7 cellular contexts compared by ENCODE assay signal in the genomic region with DNA sequence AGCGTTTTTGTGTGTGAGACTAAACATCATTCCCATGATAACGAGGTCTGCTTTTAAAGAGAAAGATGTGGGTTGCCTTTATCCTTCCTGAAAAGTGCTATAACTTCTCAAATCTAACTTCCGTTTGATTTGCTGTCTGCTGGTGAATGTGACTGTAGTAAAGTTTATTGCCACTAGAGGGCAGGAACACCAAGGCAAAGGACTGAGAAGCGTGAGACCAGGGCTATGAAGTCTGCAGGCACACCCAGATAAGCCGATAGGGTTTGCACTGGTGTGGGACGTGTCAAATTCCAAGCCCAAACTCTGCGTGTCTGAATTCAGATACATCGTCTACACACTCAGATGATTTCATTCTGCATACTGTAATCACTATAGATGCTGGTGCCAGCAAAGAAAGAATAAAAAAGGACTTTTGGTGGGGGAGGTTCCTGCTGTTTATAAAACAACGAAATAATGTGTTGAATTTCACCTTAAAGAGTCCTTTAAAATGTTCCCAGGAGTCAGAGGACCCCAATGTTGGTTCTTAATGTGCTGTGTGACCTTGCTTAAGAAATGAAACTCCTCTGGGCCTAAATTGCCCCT.
A peak's percentile ranks its signal among the peaks of the same experiment; 100 is the strongest.
DNase-seq lines count a peak whose midpoint lies in the region; TF ChIP-seq lines count a peak whose summit lies in the region.

No MANE protein-coding gene starts in this region.

- peaks cover 6% of the 10 kb centered on the region; the same call in 1 of the 2 replicates for H3K27me3 ChIP-seq in MG63

- POLR2A ChIA-PET in HEK293 (lab: Yijun Ruan, JAX): no interaction called here

- H3K36me3 ChIP-seq in HEK293 (ENCODE audit: control insufficient read depth in 2 of 2, insufficient read depth in 1 of 2, low read length in 2 of 2): no peaks in the 10 kb centered on the region; a peak in 1 of 3 replicates
- no peaks in the 10 kb centered on the region for H3K36me3 ChIP-seq in MG63

- no peak overlapping the region for H3K4me3 ChIP-seq in HEK293 (ENCODE audit: low read depth, low read length)
- no peak overlapping the region for H3K4me3 ChIP-seq in MG63

- DNase-seq in MG63 (peak; percentile 61), SK-N-DZ (ENCODE audit: low spot score) (peak; percentile 69), glomerular endothelial cell (ENCODE audit: extremely low read depth, low read depth, low spot score) (peak; percentile 48), posterior cingulate gyrus (peak in 8 of 10 donors; percentile 13 to 92 (median 57))

- H3K9me3 ChIP-seq in HEK293 (ENCODE audit: control insufficient read depth, insufficient read depth, low read depth, low read length) (no peaks in the 10 kb centered on the region), MG63 (no peaks in the 10 kb centered on the region)

- no peaks in the 10 kb centered on the region for H3K4me1 ChIP-seq in HEK293 (ENCODE audit: control insufficient read depth, insufficient read depth, low read length)

- CTCF ChIA-PET in HEK293 (lab: Yijun Ruan, JAX): interaction anchor here (0.6 to 3.6 kb wide), 7 partner anchors 10 to 360 kb away, joined by 3 to 26 read pairs (median 4); no protein-coding TSS in a partner anchor

- H3K27ac ChIP-seq in HEK293 (ENCODE audit: extremely low read depth, low read depth, low read length): no peak overlapping the region

- peak overlapping the region; percentile 45 for H3K4me3 Mint-ChIP-seq in activated naive CD4-positive, alpha-beta T cell treated with anti-CD3 and anti-CD28 coated beads, Interleukin-2, amount 50 U/mL, for 24 hours

- no peaks in the 10 kb centered on the region for H3K27me3 Mint-ChIP-seq in activated naive CD4-positive, alpha-beta T cell treated with anti-CD3 and anti-CD28 coated beads, Interleukin-2, amount 50 U/mL, for 24 hours

- H3K9me3 Mint-ChIP-seq in activated naive CD4-positive, alpha-beta T cell treated with anti-CD3 and anti-CD28 coated beads, Interleukin-2, amount 50 U/mL, for 24 hours: no peaks in the 10 kb centered on the region

- no peaks in the 10 kb centered on the region for H3K36me3 Mint-ChIP-seq in activated naive CD4-positive, alpha-beta T cell treated with anti-CD3 and anti-CD28 coated beads, Interleukin-2, amount 50 U/mL, for 24 hours

- TF ChIP-seq CTCF in GM12873 (IDR thresholded peaks at IDR 0.05; ENCODE audit: insufficient read depth, low read depth, low read length, missing control alignments): peak; percentile 79
- peak; percentile 81 for TF ChIP-seq CTCF in HEK293 (tag by site-specific recombination; IDR thresholded peaks at IDR 0.05)

- peaks cover 34% of the 10 kb centered on the region for H3K4me1 Mint-ChIP-seq in activated naive CD4-positive, alpha-beta T cell treated with anti-CD3 and anti-CD28 coated beads, Interleukin-2, amount 50 U/mL, for 24 hours

- no peak overlapping the region for H3K27ac Mint-ChIP-seq in activated naive CD4-positive, alpha-beta T cell treated with anti-CD3 and anti-CD28 coated beads, Interleukin-2, amount 50 U/mL, for 24 hours

- intact Hi-C loops in posterior cingulate gyrus (cut with DNase I): loop anchor here (2.0 to 10.0 kb wide), 2 partner anchors 70 to 1036 kb away; a partner anchor contains a TSS

TF ChIP-seq in HEK293, 187 proteins besides CTCF, POLR2A, EP300 and RAD21 (continues in another document):
- TF ChIP-seq, protein P1, sequence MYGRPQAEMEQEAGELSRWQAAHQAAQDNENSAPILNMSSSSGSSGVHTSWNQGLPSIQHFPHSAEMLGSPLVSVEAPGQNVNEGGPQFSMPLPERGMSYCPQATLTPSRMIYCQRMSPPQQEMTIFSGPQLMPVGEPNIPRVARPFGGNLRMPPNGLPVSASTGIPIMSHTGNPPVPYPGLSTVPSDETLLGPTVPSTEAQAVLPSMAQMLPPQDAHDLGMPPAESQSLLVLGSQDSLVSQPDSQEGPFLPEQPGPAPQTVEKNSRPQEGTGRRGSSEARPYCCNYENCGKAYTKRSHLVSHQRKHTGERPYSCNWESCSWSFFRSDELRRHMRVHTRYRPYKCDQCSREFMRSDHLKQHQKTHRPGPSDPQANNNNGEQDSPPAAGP (tag by site-specific recombination; IDR thresholded peaks at IDR 0.05): no peak
- no peak for TF ChIP-seq ZNF48 (tag by site-specific recombination; IDR thresholded peaks at IDR 0.05)
- TF ChIP-seq ZNF529 (tag by site-specific recombination; IDR thresholded peaks at IDR 0.05; ENCODE audit: insufficient replicate concordance): no peak
- TF ChIP-seq KLF7 (tag by site-specific recombination; IDR thresholded peaks at IDR 0.05; ENCODE audit: borderline replicate concordance): no peak
- peak; percentile 84 for TF ChIP-seq ZBTB17 (tag by site-specific recombination; IDR thresholded peaks at IDR 0.05)
- no peak for TF ChIP-seq ZNF169 (tag by site-specific recombination; IDR thresholded peaks at IDR 0.05)
- TF ChIP-seq, protein P2, sequence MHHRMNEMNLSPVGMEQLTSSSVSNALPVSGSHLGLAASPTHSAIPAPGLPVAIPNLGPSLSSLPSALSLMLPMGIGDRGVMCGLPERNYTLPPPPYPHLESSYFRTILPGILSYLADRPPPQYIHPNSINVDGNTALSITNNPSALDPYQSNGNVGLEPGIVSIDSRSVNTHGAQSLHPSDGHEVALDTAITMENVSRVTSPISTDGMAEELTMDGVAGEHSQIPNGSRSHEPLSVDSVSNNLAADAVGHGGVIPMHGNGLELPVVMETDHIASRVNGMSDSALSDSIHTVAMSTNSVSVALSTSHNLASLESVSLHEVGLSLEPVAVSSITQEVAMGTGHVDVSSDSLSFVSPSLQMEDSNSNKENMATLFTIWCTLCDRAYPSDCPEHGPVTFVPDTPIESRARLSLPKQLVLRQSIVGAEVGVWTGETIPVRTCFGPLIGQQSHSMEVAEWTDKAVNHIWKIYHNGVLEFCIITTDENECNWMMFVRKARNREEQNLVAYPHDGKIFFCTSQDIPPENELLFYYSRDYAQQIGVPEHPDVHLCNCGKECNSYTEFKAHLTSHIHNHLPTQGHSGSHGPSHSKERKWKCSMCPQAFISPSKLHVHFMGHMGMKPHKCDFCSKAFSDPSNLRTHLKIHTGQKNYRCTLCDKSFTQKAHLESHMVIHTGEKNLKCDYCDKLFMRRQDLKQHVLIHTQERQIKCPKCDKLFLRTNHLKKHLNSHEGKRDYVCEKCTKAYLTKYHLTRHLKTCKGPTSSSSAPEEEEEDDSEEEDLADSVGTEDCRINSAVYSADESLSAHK (tag by site-specific recombination; IDR thresholded peaks at IDR 0.05): no peak
- 0 out of 2 replicates have a peak, but pooled peaks have one; percentile 32 for TF ChIP-seq ZNF561 (tag by site-specific recombination; IDR thresholded peaks at IDR 0.05; ENCODE audit: borderline replicate concordance)
- TF ChIP-seq, protein P3, sequence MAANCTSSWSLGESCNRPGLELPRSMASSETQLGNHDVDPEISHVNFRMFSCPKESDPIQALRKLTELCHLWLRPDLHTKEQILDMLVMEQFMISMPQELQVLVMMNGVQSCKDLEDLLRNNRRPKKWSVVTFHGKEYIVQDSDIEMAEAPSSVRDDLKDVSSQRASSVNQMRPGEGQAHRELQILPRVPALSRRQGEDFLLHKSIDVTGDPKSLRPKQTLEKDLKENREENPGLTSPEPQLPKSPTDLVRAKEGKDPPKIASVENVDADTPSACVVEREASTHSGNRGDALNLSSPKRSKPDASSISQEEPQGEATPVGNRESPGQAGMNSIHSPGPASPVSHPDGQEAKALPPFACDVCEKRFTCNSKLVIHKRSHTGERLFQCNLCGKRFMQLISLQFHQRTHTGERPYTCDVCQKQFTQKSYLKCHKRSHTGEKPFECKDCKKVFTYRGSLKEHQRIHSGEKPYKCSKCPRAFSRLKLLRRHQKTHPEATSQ (tag by site-specific recombination; IDR thresholded peaks at IDR 0.05): no peak
- TF ChIP-seq, protein P4, sequence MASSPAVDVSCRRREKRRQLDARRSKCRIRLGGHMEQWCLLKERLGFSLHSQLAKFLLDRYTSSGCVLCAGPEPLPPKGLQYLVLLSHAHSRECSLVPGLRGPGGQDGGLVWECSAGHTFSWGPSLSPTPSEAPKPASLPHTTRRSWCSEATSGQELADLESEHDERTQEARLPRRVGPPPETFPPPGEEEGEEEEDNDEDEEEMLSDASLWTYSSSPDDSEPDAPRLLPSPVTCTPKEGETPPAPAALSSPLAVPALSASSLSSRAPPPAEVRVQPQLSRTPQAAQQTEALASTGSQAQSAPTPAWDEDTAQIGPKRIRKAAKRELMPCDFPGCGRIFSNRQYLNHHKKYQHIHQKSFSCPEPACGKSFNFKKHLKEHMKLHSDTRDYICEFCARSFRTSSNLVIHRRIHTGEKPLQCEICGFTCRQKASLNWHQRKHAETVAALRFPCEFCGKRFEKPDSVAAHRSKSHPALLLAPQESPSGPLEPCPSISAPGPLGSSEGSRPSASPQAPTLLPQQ (tag by site-specific recombination; IDR thresholded peaks at IDR 0.05): no peak
- TF ChIP-seq, protein P5, sequence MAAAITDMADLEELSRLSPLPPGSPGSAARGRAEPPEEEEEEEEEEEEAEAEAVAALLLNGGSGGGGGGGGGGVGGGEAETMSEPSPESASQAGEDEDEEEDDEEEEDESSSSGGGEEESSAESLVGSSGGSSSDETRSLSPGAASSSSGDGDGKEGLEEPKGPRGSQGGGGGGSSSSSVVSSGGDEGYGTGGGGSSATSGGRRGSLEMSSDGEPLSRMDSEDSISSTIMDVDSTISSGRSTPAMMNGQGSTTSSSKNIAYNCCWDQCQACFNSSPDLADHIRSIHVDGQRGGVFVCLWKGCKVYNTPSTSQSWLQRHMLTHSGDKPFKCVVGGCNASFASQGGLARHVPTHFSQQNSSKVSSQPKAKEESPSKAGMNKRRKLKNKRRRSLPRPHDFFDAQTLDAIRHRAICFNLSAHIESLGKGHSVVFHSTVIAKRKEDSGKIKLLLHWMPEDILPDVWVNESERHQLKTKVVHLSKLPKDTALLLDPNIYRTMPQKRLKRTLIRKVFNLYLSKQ (tag by site-specific recombination; IDR thresholded peaks at IDR 0.05; ENCODE audit: borderline replicate concordance): no peak
- TF ChIP-seq ZNF792 (tag by site-specific recombination; IDR thresholded peaks at IDR 0.05): no peak
- TF ChIP-seq KLF1 (tag by site-specific recombination; IDR thresholded peaks at IDR 0.05): peak; percentile 58
- TF ChIP-seq ZNF19 (tag by site-specific recombination; IDR thresholded peaks at IDR 0.05; ENCODE audit: low read depth): no peak
